Comparison of ENCODE assay signal across 1 cellular context in the genomic region with DNA sequence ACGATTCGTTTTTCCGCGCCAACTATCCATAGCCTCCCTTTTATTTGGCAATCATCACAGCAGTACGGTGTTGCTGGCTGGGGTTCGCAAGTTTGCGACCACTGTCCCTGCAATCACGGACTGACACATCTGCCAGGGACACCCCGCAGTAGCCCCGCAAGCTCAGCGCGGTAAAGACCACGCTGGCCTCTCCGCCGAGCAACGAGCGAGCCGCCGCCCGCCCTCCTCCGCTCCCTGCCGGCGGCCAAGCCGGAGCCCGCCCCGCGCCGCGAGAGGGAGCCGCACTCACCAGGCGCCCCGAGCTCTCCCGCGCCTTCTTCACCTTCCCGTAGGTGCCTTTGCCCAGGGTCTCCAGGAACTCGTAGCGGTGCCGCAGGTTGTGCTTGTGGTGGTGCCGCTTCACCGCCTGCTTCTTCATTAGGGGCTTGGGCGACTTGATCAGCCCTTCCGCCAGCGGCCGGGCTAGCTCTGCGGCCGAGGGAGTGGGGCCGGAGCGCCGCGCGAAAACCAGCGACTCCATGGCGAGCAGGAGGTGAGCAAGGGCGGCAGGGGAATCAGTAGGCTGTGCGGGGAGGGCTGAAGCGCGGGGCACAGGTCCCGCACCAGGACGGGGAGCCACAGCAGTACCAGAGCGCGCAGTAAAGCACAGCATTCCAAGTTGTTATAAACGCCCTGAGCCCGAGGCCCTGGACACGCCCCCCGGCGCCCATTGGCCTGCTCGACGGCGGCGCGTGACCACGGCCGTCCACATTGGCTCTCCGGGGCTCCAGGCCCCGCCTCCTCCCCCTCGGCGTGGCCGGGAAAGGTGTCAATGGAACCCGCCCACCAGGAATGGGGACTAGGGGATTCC.
TF ChIP-seq lines count a peak whose summit lies in the region.

A gene (minus strand): TSS at position 637 of the 850 bp plus-strand sequence. CDS start 117 bp downstream, at position 520.

TF ChIP-seq in HepG2, 621 proteins besides CTCF, POLR2A, EP300 and RAD21 (continued from another document and continues in another):
- TF ChIP-seq, protein P1, sequence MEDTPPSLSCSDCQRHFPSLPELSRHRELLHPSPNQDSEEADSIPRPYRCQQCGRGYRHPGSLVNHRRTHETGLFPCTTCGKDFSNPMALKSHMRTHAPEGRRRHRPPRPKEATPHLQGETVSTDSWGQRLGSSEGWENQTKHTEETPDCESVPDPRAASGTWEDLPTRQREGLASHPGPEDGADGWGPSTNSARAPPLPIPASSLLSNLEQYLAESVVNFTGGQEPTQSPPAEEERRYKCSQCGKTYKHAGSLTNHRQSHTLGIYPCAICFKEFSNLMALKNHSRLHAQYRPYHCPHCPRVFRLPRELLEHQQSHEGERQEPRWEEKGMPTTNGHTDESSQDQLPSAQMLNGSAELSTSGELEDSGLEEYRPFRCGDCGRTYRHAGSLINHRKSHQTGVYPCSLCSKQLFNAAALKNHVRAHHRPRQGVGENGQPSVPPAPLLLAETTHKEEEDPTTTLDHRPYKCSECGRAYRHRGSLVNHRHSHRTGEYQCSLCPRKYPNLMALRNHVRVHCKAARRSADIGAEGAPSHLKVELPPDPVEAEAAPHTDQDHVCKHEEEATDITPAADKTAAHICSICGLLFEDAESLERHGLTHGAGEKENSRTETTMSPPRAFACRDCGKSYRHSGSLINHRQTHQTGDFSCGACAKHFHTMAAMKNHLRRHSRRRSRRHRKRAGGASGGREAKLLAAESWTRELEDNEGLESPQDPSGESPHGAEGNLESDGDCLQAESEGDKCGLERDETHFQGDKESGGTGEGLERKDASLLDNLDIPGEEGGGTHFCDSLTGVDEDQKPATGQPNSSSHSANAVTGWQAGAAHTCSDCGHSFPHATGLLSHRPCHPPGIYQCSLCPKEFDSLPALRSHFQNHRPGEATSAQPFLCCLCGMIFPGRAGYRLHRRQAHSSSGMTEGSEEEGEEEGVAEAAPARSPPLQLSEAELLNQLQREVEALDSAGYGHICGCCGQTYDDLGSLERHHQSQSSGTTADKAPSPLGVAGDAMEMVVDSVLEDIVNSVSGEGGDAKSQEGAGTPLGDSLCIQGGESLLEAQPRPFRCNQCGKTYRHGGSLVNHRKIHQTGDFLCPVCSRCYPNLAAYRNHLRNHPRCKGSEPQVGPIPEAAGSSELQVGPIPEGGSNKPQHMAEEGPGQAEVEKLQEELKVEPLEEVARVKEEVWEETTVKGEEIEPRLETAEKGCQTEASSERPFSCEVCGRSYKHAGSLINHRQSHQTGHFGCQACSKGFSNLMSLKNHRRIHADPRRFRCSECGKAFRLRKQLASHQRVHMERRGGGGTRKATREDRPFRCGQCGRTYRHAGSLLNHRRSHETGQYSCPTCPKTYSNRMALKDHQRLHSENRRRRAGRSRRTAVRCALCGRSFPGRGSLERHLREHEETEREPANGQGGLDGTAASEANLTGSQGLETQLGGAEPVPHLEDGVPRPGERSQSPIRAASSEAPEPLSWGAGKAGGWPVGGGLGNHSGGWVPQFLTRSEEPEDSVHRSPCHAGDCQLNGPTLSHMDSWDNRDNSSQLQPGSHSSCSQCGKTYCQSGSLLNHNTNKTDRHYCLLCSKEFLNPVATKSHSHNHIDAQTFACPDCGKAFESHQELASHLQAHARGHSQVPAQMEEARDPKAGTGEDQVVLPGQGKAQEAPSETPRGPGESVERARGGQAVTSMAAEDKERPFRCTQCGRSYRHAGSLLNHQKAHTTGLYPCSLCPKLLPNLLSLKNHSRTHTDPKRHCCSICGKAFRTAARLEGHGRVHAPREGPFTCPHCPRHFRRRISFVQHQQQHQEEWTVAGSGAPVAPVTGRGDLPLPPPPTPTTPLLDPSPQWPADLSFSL (CRISPR knock-in tag; IDR thresholded peaks at IDR 0.05): no peak
- 0 out of 2 replicates have a peak, but pooled peaks have one; percentile 24 for TF ChIP-seq STAG1 (CRISPR knock-in tag; IDR thresholded peaks at IDR 0.05)
- TF ChIP-seq KMT2B (CRISPR knock-in tag; IDR thresholded peaks at IDR 0.05): peak; percentile 23; the same call in 1 of the 2 replicates
- TF ChIP-seq ZNF567 (CRISPR knock-in tag; IDR thresholded peaks at IDR 0.05; ENCODE audit: borderline replicate concordance): 0 out of 2 replicates have a peak, but pooled peaks have one; percentile 54
- TF ChIP-seq NFIB (CRISPR knock-in tag; IDR thresholded peaks at IDR 0.05; ENCODE audit: borderline replicate concordance): no peak
- TF ChIP-seq, protein P2, sequence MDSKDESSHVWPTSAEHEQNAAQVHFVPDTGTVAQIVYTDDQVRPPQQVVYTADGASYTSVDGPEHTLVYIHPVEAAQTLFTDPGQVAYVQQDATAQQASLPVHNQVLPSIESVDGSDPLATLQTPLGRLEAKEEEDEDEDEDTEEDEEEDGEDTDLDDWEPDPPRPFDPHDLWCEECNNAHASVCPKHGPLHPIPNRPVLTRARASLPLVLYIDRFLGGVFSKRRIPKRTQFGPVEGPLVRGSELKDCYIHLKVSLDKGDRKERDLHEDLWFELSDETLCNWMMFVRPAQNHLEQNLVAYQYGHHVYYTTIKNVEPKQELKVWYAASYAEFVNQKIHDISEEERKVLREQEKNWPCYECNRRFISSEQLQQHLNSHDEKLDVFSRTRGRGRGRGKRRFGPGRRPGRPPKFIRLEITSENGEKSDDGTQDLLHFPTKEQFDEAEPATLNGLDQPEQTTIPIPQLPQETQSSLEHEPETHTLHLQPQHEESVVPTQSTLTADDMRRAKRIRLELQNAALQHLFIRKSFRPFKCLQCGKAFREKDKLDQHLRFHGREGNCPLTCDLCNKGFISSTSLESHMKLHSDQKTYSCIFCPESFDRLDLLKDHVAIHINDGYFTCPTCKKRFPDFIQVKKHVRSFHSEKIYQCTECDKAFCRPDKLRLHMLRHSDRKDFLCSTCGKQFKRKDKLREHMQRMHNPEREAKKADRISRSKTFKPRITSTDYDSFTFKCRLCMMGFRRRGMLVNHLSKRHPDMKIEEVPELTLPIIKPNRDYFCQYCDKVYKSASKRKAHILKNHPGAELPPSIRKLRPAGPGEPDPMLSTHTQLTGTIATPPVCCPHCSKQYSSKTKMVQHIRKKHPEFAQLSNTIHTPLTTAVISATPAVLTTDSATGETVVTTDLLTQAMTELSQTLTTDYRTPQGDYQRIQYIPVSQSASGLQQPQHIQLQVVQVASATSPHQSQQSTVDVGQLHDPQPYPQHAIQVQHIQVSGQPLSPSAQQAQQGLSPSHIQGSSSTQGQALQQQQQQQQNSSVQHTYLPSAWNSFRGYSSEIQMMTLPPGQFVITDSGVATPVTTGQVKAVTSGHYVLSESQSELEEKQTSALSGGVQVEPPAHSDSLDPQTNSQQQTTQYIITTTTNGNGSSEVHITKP (CRISPR knock-in tag; IDR thresholded peaks at IDR 0.05; ENCODE audit: low read depth): no peak
- TF ChIP-seq, protein P3, sequence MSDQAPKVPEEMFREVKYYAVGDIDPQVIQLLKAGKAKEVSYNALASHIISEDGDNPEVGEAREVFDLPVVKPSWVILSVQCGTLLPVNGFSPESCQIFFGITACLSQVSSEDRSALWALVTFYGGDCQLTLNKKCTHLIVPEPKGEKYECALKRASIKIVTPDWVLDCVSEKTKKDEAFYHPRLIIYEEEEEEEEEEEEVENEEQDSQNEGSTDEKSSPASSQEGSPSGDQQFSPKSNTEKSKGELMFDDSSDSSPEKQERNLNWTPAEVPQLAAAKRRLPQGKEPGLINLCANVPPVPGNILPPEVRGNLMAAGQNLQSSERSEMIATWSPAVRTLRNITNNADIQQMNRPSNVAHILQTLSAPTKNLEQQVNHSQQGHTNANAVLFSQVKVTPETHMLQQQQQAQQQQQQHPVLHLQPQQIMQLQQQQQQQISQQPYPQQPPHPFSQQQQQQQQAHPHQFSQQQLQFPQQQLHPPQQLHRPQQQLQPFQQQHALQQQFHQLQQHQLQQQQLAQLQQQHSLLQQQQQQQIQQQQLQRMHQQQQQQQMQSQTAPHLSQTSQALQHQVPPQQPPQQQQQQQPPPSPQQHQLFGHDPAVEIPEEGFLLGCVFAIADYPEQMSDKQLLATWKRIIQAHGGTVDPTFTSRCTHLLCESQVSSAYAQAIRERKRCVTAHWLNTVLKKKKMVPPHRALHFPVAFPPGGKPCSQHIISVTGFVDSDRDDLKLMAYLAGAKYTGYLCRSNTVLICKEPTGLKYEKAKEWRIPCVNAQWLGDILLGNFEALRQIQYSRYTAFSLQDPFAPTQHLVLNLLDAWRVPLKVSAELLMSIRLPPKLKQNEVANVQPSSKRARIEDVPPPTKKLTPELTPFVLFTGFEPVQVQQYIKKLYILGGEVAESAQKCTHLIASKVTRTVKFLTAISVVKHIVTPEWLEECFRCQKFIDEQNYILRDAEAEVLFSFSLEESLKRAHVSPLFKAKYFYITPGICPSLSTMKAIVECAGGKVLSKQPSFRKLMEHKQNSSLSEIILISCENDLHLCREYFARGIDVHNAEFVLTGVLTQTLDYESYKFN (CRISPR knock-in tag; conservative IDR thresholded peaks at IDR 0.05): 0 out of 2 replicates have a peak, but pooled peaks have one; percentile 11
- no peak for TF ChIP-seq SMC3 (IDR thresholded peaks at IDR 0.05; ENCODE audit: low read length)
- TF ChIP-seq, protein P4, sequence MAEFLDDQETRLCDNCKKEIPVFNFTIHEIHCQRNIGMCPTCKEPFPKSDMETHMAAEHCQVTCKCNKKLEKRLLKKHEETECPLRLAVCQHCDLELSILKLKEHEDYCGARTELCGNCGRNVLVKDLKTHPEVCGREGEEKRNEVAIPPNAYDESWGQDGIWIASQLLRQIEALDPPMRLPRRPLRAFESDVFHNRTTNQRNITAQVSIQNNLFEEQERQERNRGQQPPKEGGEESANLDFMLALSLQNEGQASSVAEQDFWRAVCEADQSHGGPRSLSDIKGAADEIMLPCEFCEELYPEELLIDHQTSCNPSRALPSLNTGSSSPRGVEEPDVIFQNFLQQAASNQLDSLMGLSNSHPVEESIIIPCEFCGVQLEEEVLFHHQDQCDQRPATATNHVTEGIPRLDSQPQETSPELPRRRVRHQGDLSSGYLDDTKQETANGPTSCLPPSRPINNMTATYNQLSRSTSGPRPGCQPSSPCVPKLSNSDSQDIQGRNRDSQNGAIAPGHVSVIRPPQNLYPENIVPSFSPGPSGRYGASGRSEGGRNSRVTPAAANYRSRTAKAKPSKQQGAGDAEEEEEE (CRISPR knock-in tag; IDR thresholded peaks at IDR 0.05; ENCODE audit: borderline replicate concordance): no peak
- TF ChIP-seq, protein P5, sequence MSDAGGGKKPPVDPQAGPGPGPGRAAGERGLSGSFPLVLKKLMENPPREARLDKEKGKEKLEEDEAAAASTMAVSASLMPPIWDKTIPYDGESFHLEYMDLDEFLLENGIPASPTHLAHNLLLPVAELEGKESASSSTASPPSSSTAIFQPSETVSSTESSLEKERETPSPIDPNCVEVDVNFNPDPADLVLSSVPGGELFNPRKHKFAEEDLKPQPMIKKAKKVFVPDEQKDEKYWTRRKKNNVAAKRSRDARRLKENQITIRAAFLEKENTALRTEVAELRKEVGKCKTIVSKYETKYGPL (CRISPR knock-in tag; IDR thresholded peaks at IDR 0.05): no peak
- TF ChIP-seq, protein P6, sequence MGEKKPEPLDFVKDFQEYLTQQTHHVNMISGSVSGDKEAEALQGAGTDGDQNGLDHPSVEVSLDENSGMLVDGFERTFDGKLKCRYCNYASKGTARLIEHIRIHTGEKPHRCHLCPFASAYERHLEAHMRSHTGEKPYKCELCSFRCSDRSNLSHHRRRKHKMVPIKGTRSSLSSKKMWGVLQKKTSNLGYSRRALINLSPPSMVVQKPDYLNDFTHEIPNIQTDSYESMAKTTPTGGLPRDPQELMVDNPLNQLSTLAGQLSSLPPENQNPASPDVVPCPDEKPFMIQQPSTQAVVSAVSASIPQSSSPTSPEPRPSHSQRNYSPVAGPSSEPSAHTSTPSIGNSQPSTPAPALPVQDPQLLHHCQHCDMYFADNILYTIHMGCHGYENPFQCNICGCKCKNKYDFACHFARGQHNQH (CRISPR knock-in tag; IDR thresholded peaks at IDR 0.05): no peak; the same call in 1 of the 2 replicates
- TF ChIP-seq HNRNPH1 (optimal IDR thresholded peaks at IDR 0.05; ENCODE audit: low read depth, low read length): no peak
- TF ChIP-seq, protein P7, sequence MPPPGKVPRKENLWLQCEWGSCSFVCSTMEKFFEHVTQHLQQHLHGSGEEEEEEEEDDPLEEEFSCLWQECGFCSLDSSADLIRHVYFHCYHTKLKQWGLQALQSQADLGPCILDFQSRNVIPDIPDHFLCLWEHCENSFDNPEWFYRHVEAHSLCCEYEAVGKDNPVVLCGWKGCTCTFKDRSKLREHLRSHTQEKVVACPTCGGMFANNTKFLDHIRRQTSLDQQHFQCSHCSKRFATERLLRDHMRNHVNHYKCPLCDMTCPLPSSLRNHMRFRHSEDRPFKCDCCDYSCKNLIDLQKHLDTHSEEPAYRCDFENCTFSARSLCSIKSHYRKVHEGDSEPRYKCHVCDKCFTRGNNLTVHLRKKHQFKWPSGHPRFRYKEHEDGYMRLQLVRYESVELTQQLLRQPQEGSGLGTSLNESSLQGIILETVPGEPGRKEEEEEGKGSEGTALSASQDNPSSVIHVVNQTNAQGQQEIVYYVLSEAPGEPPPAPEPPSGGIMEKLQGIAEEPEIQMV (CRISPR knock-in tag; IDR thresholded peaks at IDR 0.05; ENCODE audit: low read depth): no peak; the same call in 1 of the 2 replicates
- TF ChIP-seq, protein P8, sequence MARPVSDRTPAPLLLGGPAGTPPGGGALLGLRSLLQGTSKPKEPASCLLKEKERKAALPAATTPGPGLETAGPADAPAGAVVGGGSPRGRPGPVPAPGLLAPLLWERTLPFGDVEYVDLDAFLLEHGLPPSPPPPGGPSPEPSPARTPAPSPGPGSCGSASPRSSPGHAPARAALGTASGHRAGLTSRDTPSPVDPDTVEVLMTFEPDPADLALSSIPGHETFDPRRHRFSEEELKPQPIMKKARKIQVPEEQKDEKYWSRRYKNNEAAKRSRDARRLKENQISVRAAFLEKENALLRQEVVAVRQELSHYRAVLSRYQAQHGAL (CRISPR knock-in tag; IDR thresholded peaks at IDR 0.05; ENCODE audit: not compliant biosample characterization): no peak
- no peak for TF ChIP-seq MAFK (conservative IDR thresholded peaks at IDR 0.05 in 1 of 2, IDR thresholded peaks at IDR 0.05 in 1 of 2; ENCODE audit: low read length in 2 of 2)
- TF ChIP-seq, protein P9, sequence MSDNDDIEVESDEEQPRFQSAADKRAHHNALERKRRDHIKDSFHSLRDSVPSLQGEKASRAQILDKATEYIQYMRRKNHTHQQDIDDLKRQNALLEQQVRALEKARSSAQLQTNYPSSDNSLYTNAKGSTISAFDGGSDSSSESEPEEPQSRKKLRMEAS (IDR thresholded peaks at IDR 0.05): peak; percentile 72
- no peak for TF ChIP-seq ZBTB1 (CRISPR knock-in tag; IDR thresholded peaks at IDR 0.05; ENCODE audit: borderline replicate concordance)
